8 cellular contexts compared by ENCODE assay signal in genomic region chr6:31822038-31822821, GRCh38. TPM values are rescaled to one million over a fixed set of nuclear protein-coding genes. Genes with fewer than 3 reads are reported as not detected.
DNase-seq lines count a peak whose midpoint lies in the region; ATAC-seq and TF ChIP-seq lines count a peak whose summit lies in the region.

No MANE protein-coding gene starts in this region.

- H3K9me3 ChIP-seq in RWPE2 (ENCODE audit: severe bottlenecking) (no peaks in the 10 kb centered on the region), thymus (ENCODE audit: control insufficient read depth) (no peaks in the 10 kb centered on the region)

- 10% methylated on average over 24 of the region's 25 CpGs for WGBS in thymus

- H3K27me3 Mint-ChIP-seq in nephron (ENCODE audit: low read depth) = no peaks in the 10 kb centered on the region

- peaks cover 10% of the 10 kb centered on the region for H3K9me3 Mint-ChIP-seq in nephron

- H3K36me3 ChIP-seq in RWPE2 (ENCODE audit: low read depth) (peaks cover 6% of the 10 kb centered on the region; the same call in 1 of the 2 replicates), thymus (ENCODE audit: control insufficient read depth, insufficient read depth) (no peaks in the 10 kb centered on the region)

- H3K27ac Mint-ChIP-seq in nephron = peak overlapping the region; percentile 95 to 99 (median 99)

- DNase-seq in G401 (ENCODE audit: low spot score) (peak; percentile 84), RWPE2 (ENCODE audit: low spot score) (peak; percentile 73), foreskin keratinocyte (peak; percentile 47 to 69)
- peak; percentile 42 for DNase-seq in activated gamma-delta T cell treated with anti-CD3 and anti-CD28 coated beads, Interleukin-2, amount 50 U/mL, for 16 hours (ENCODE audit: low read depth)

- peak overlapping the region; percentile 92 for H3K27ac ChIP-seq in RWPE2 (ENCODE audit: poor library complexity, severe bottlenecking)
- H3K27ac ChIP-seq in foreskin keratinocyte = peak overlapping the region; percentile 93
- peak overlapping the region; percentile 80 for H3K27ac ChIP-seq in thymus (ENCODE audit: low read depth)

- H3K27me3 ChIP-seq in RWPE2 (ENCODE audit: insufficient read depth, poor library complexity, severe bottlenecking) (no peaks in the 10 kb centered on the region), foreskin keratinocyte (no peaks in the 10 kb centered on the region), thymus (ENCODE audit: control insufficient read depth, insufficient read depth) (no peaks in the 10 kb centered on the region)

- H3K36me3 Mint-ChIP-seq in nephron (ENCODE audit: low read depth) = peaks cover 6% of the 10 kb centered on the region

- peaks cover 61% of the 10 kb centered on the region for H3K4me1 Mint-ChIP-seq in nephron

- H3K4me1 ChIP-seq in RWPE2 (ENCODE audit: insufficient read depth, poor library complexity, severe bottlenecking) (peaks cover 49% of the 10 kb centered on the region), foreskin keratinocyte (peaks cover 34% of the 10 kb centered on the region), thymus (ENCODE audit: control insufficient read depth, insufficient read depth, low read length) (peaks cover 15% of the 10 kb centered on the region)

- H3K4me3 Mint-ChIP-seq in nephron = peak overlapping the region; percentile 87 to 89 (median 89)

- peak; percentile 60 for ATAC-seq in HG02798 (IDR thresholded peaks at IDR 0.05; ENCODE audit: poor library complexity, unreplicated experiment)
- peak; percentile 13 for ATAC-seq in RWPE2 (ENCODE audit: low read depth)
- no peak for ATAC-seq in foreskin keratinocyte
- ATAC-seq in HG02610 (IDR thresholded peaks at IDR 0.05; ENCODE audit: unreplicated experiment) = no peak

- H3K4me3 ChIP-seq in RWPE2 (ENCODE audit: severe bottlenecking) (peak overlapping the region; percentile 35), thymus (ENCODE audit: low read length) (peak overlapping the region; percentile 79)

- no peak for TF ChIP-seq CTCF in RWPE2 (IDR thresholded peaks at IDR 0.05; ENCODE audit: poor library complexity, severe bottlenecking)
- TF ChIP-seq CTCF in foreskin keratinocyte (conservative IDR thresholded peaks at IDR 0.05) = no peak
- no peak for TF ChIP-seq CTCF in nephron (IDR thresholded peaks at IDR 0.05; ENCODE audit: unreplicated experiment in 3 of 3)

- in situ Hi-C loops in G401 (cut with HindIII; ENCODE audit: low sequenced_read_pairs) = no loop called here

RNA-seq across cellular contexts. Expression of gene HSPA1B, which starts 5.3 kb away (rescaled TPM):
- 201 and 209 TPM in 2 replicates for total RNA-seq in G401 (2014; rRNA removed; shearing (Covaris generic))
- total RNA-seq in foreskin keratinocyte = 102 and 117 TPM in 2 replicates
- polyA plus RNA-seq in foreskin keratinocyte (54.9 and 76.7 TPM in 2 replicates), thymus (46.8 TPM)

RNA-seq across cellular contexts. Expression of gene HSPA1A, which starts 6.9 kb away (rescaled TPM):
- 0.25 TPM in 1 of 2 replicates, not detected in the other for total RNA-seq in G401 (2014; rRNA removed; shearing (Covaris generic))
- total RNA-seq in foreskin keratinocyte = 128 and 194 TPM in 2 replicates
- polyA plus RNA-seq in foreskin keratinocyte (108 and 166 TPM in 2 replicates), thymus (68.8 TPM)

RNA-seq across cellular contexts. Expression of gene HSPA1L, which starts 7.1 kb away (rescaled TPM):
- 0.75 and 0.98 TPM in 2 replicates for total RNA-seq in G401 (2014; rRNA removed; shearing (Covaris generic))
- total RNA-seq in foreskin keratinocyte = 0.46 and 0.58 TPM in 2 replicates
- polyA plus RNA-seq in foreskin keratinocyte (0.30 and 0.57 TPM in 2 replicates), thymus (2.4 TPM)

RNA-seq across cellular contexts. Expression of gene LSM2, which starts 15.5 kb away (rescaled TPM):
- 64.0 and 104 TPM in 2 replicates for total RNA-seq in G401 (2014; rRNA removed; shearing (Covaris generic))
- 107 and 115 TPM in 2 replicates for total RNA-seq in foreskin keratinocyte
- 139 and 152 TPM in 2 replicates for polyA plus RNA-seq in foreskin keratinocyte
- polyA plus RNA-seq in thymus = 76.8 TPM

RNA-seq across cellular contexts. Expression of gene VARS1, which starts 26.7 kb away (rescaled TPM):
- total RNA-seq in G401 (2014; rRNA removed; shearing (Covaris generic)) = 133 and 152 TPM in 2 replicates
- 127 and 141 TPM in 2 replicates for total RNA-seq in foreskin keratinocyte
- polyA plus RNA-seq in foreskin keratinocyte (91.6 and 96.7 TPM in 2 replicates), thymus (25.2 TPM)

Comparison
In these comparisons a context has a peak if more than half of its experiments do, and no peak if none do; other contexts are left out.
1. ATAC-seq: peak in HG02798 (single experiment) and RWPE2 (single experiment); none in foreskin keratinocyte (single experiment) and HG02610 (single experiment).
2. RNA of gene HSPA1A, which starts 6.9 kb away (total RNA-seq): 128 to 194 TPM in foreskin keratinocyte; 0.25 TPM in G401; every median in the first group is over 100 times any median in the second.
3. Peak in every context shown above with its lines, with median percentiles within 50 percentile points of each other: DNase-seq and H3K27ac ChIP-seq.